In the genomic region with DNA sequence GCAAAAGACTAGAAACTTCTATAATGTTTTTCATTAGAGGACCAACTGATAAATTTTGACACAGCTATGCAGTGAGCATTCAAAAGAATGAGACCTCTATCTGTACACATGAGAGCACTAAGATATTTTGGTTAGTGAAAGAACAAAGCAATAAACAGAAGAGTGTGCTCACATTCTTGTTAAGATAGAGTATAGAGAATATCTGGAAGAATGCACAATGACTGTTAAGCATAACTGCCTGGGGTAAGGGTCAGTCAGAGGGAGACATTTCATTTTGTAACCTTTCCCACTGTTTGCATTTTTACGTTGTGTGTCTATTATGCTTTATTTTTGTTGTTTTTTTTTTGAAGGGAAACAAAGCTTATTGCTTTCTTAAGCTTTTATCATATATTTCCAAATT, we compare ENCODE assay signal across 6 cellular contexts.
"Had no signal": no experiment of that assay in that cellular context is flagged by ENCODE, and none has a peak within 500 bp of the region (broad histone marks: within the 10 kb centered on the region; RNA-seq: fewer than 3 reads in every experiment).

No MANE protein-coding gene starts in this region.

- H3K36me3 ChIP-seq: HAP-1 had no signal

- H3K9ac ChIP-seq: GM23248 had no signal

- H3K9me3 ChIP-seq: HAP-1 had no signal

- H3K4me3 ChIP-seq: GM23248, HAP-1 had no signal

- DNase-seq: GM23248, GOT3, H7, HFFc6, IMR-90 had no signal
